7 cellular contexts compared by ENCODE assay signal in the genomic region with DNA sequence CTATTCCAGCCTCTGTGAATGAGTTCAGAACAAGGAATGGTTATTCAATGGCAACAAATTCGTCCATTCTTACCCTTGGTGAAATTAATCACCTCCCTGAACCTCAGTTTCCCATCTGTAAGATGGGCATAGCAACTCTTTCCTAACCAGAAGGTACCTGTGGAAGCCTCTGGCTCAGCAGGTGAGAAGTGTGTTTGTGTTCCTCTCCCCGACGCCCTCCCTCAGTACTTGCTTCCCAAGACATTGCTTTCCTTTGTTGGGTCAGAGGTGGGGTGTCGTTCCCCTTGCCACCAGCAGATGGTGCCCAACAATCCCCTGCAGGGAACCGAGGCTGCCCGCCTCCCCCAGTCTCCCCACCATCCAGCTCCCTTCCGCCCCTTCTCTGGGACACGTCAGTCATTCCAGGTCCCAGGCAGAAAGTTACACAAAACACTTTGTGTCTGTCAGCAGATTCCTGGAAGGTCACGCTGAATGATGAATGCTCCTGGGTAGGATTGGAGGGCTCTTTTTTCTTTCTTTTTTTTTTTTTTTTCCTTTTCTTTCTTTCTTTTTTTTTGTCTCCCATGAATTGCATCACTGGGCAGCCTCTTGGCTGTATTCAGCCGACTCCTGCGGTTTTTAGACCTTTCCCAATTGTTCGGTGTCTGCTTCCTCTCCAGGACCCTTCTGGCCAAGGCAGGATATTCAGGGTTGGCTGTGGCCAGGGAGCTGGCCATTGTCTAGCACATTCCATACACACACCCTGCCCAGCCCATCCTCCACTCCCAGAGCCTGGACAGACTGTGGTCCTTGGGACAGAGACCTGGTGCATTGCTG.
DNase-seq lines count a peak whose midpoint lies in the region; ATAC-seq and TF ChIP-seq lines count a peak whose summit lies in the region.

No MANE protein-coding gene starts in this region.

- no peaks in the 10 kb centered on the region for H3K9me3 Mint-ChIP-seq in effector memory CD8-positive, alpha-beta T cell
- peaks cover 15% of the 10 kb centered on the region for H3K9me3 Mint-ChIP-seq in mesothelial cell of epicardium

- no peak overlapping the region for H3K4me3 ChIP-seq in GM12875 (ENCODE audit: low read depth, low read length)

- H3K36me3 Mint-ChIP-seq in effector memory CD8-positive, alpha-beta T cell (ENCODE audit: insufficient read depth), result peaks cover 4% of the 10 kb centered on the region
- H3K36me3 Mint-ChIP-seq in mesothelial cell of epicardium, result peaks cover 6% of the 10 kb centered on the region

- H3K27me3 Mint-ChIP-seq in effector memory CD8-positive, alpha-beta T cell, result peaks cover 0 to 8% of the 10 kb centered on the region in 2 donors
- peaks cover 3% of the 10 kb centered on the region for H3K27me3 Mint-ChIP-seq in mesothelial cell of epicardium (ENCODE audit: low read depth)

- H3K27ac Mint-ChIP-seq in effector memory CD8-positive, alpha-beta T cell, result peak overlapping the region in 1 of 2 donors; percentile 32
- no peak overlapping the region for H3K27ac Mint-ChIP-seq in mesothelial cell of epicardium

- peaks cover 6 to 8% of the 10 kb centered on the region in 2 donors for H3K4me1 Mint-ChIP-seq in effector memory CD8-positive, alpha-beta T cell (ENCODE audit: low read depth in 2 of 2)
- peaks cover 14% of the 10 kb centered on the region for H3K4me1 Mint-ChIP-seq in mesothelial cell of epicardium

- ATAC-seq in HG02798 (IDR thresholded peaks at IDR 0.05; ENCODE audit: poor library complexity, unreplicated experiment), result peak; percentile 72
- peak; percentile 75 for ATAC-seq in effector memory CD8-positive, alpha-beta T cell (replicated peaks)

- DNase-seq in NCI-H748 (lab: John Stamatoyannopoulos, UW; ENCODE audit: unreplicated experiment) (peak; percentile 69), mesothelial cell of epicardium (ENCODE audit: low spot score in 2 of 2, unreplicated experiment in 2 of 2) (peak; percentile 52 to 80)
- DNase-seq in activated CD8-positive, alpha-beta memory T cell treated with anti-CD3 and anti-CD28 coated beads for 1 hour (ENCODE audit: extremely low read depth in 1 of 2, low read depth in 1 of 2), result peak; percentile 16 to 44
- peak; percentile 55 to 66 (median 66) for DNase-seq in effector memory CD8-positive, alpha-beta T cell
- peak; percentile 29 to 44 for DNase-seq in stimulated activated CD8-positive, alpha-beta memory T cell treated with anti-CD3 and anti-CD28 coated beads, Interleukin-4, amount 100 ng/mL, for 1 hour (ENCODE audit: low read depth in 2 of 2, low spot score in 1 of 2)

- TF ChIP-seq CTCF in GM12875 (IDR thresholded peaks at IDR 0.05; ENCODE audit: borderline replicate concordance, insufficient read depth, low read depth, low read length) (peak; percentile 97), mesothelial cell of epicardium (IDR thresholded peaks at IDR 0.05; ENCODE audit: unreplicated experiment) (peak; percentile 95)

- H3K4me3 Mint-ChIP-seq in effector memory CD8-positive, alpha-beta T cell, result peak overlapping the region; percentile 4 to 23
- H3K4me3 Mint-ChIP-seq in mesothelial cell of epicardium, result peak overlapping the region; percentile 46
